ENCODE assay signal across 1 cellular context in the genomic region with DNA sequence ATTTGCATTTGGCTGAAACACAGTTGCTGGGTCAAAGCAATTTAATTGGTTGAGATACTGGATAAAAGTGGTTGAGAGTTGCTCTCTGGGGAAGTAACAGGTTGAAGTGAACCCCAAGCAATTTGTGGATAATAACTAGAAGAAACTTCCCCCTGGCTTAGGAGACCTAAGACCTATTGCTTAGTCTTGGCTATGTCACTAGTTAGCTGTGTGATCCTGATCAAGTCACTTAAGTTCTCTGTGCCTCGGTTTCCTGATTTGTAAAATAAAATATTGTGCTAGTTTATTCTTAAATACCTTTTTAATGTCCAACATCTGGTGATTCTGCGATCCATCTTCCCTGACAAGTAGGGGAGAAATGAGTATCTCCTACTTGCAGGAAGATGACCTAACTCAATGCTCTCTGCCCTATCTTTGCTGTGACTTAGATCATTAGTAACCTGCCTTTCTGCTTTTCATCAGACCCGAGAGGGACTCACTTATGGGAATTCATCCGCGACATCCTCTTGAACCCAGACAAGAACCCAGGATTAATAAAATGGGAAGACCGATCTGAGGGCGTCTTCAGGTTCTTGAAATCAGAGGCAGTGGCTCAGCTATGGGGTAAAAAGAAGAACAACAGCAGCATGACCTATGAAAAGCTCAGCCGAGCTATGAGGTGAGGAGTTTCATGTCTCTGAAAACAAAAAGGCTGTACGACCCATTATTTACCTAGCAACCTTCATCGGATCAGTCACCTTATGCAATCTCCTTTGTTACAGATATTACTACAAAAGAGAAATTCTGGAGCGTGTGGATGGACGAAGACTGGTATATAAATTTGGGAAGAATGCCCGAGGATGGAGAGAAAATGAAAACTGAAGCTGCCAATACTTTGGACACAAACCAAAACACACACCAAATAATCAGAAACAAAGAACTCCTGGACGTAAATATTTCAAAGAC.
A peak's percentile ranks its signal among the peaks of the same experiment; 100 is the strongest.
TF ChIP-seq lines count a peak whose summit lies in the region.

No MANE protein-coding gene starts in this region.

TF ChIP-seq in HepG2, 621 proteins besides CTCF, POLR2A, EP300 and RAD21 (continued from another document):
- TF ChIP-seq SOX6 (IDR thresholded peaks at IDR 0.05): no peak
- TF ChIP-seq SOX6 (CRISPR knock-in tag; IDR thresholded peaks at IDR 0.05): peak; percentile 62; the same call in 1 of the 2 replicates
- TF ChIP-seq, protein P1, sequence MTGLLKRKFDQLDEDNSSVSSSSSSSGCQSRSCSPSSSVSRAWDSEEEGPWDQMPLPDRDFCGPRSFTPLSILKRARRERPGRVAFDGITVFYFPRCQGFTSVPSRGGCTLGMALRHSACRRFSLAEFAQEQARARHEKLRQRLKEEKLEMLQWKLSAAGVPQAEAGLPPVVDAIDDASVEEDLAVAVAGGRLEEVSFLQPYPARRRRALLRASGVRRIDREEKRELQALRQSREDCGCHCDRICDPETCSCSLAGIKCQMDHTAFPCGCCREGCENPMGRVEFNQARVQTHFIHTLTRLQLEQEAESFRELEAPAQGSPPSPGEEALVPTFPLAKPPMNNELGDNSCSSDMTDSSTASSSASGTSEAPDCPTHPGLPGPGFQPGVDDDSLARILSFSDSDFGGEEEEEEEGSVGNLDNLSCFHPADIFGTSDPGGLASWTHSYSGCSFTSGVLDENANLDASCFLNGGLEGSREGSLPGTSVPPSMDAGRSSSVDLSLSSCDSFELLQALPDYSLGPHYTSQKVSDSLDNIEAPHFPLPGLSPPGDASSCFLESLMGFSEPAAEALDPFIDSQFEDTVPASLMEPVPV (CRISPR knock-in tag; IDR thresholded peaks at IDR 0.05): no peak
